22 cellular contexts compared by ENCODE assay signal in the genomic region with DNA sequence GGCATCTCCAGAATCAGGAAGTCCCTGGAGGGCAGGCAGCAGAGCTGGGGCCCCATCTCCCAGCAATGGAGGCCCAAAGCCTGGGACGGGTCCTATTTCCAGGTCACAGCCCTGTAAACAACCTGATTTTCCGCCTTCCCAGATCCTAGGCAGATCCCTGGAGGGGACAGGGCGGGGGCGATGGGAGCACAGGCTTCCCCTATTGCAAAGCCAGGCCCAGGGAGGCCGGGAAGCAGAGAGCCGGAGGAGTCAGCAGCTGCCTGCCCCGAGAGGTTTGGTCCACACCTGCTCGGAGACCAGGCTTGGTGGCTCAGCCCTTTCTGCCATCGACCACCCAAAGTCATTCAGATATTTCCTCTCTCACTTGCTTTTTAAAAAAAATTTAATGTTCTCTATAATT.
"Had no signal": no experiment of that assay in that cellular context is flagged by ENCODE, and none has a peak within 500 bp of the region (broad histone marks: within the 10 kb centered on the region; RNA-seq: fewer than 3 reads in every experiment).

No MANE protein-coding gene starts in this region.

- H3K4me1 Mint-ChIP-seq: activated B cell treated with CpG ODN at 0.5 μM for 24 hours, memory B cell, natural killer cell had no signal

- H3K9me3 ChIP-seq: body of pancreas had no signal

- H3K27ac ChIP-seq: body of pancreas had no signal

- H3K36me3 Mint-ChIP-seq: activated naive CD4-positive, alpha-beta T cell treated with anti-CD3 and anti-CD28 coated beads, Interleukin-2, amount 50 U/mL, for 72 hours; memory B cell; natural killer cell had no signal

- H3K4me3 Mint-ChIP-seq: activated B cell treated with CpG ODN at 0.5 μM for 24 hours; activated CD8-positive, alpha-beta T cell treated with anti-CD3 and anti-CD28 coated beads, Interleukin-2, amount 10 ng/mL, durations not matched to agents 7 days and 5 days; activated T-cell treated with anti-CD3 and anti-CD28 coated beads, Interleukin-2, amount 50 U/mL, for 72 hours; dendritic cell treated with granulocyte-macrophage colony-stimulating factor and Interleukin-4, amounts not matched to agents 40 ng/mL and 50 ng/mL, for 4 days; memory B cell; natural killer cell had no signal

- H3K27ac Mint-ChIP-seq: activated B cell treated with CpG ODN at 0.5 μM for 24 hours; activated CD8-positive, alpha-beta T cell treated with anti-CD3 and anti-CD28 coated beads, Interleukin-2, amount 10 ng/mL, durations not matched to agents 7 days and 5 days; activated naive CD4-positive, alpha-beta T cell treated with anti-CD3 and anti-CD28 coated beads, Interleukin-2, amount 50 U/mL, for 72 hours; activated T-cell treated with anti-CD3 and anti-CD28 coated beads, Interleukin-2, amount 50 U/mL, for 72 hours; dendritic cell treated with granulocyte-macrophage colony-stimulating factor and Interleukin-4, amounts not matched to agents 40 ng/mL and 50 ng/mL, for 4 days; memory B cell; natural killer cell had no signal

- H3K4me3 ChIP-seq: body of pancreas had no signal

- H3K9me3 Mint-ChIP-seq: activated B cell treated with CpG ODN at 0.5 μM for 24 hours; activated naive CD4-positive, alpha-beta T cell treated with anti-CD3 and anti-CD28 coated beads, Interleukin-2, amount 50 U/mL, for 72 hours; activated T-cell treated with anti-CD3 and anti-CD28 coated beads, Interleukin-2, amount 50 U/mL, for 72 hours; dendritic cell treated with granulocyte-macrophage colony-stimulating factor and Interleukin-4, amounts not matched to agents 40 ng/mL and 50 ng/mL, for 4 days; memory B cell; natural killer cell had no signal

- FAIRE-seq: small intestine had no signal

- ATAC-seq: activated CD8-positive, alpha-beta T cell treated with anti-CD3 and anti-CD28 coated beads, Interleukin-2, amount 10 ng/mL, durations not matched to agents 7 days and 5 days; activated naive CD4-positive, alpha-beta T cell treated with anti-CD3 and anti-CD28 coated beads, Interleukin-2, amount 50 U/mL, for 72 hours; activated T-cell treated with anti-CD3 and anti-CD28 coated beads, Interleukin-2, amount 50 U/mL, for 72 hours; body of pancreas; left lobe of liver; natural killer cell; right cardiac atrium had no signal

- H3K27me3 ChIP-seq: body of pancreas had no signal

- DNase-seq: activated B cell treated with CpG ODN at 0.5 μM for 24 hours; activated CD4-positive, alpha-beta T cell treated with anti-CD3 and anti-CD28 coated beads for 48 hours; activated CD8-positive, alpha-beta memory T cell treated with anti-CD3 and anti-CD28 coated beads, Interleukin-2, amount 50 U/mL, for 48 hours; activated CD8-positive, alpha-beta T cell treated with anti-CD3 and anti-CD28 coated beads, Interleukin-2, amount 10 ng/mL, durations not matched to agents 7 days and 5 days; activated gamma-delta T cell; activated T-cell treated with anti-CD3 and anti-CD28 coated beads, Interleukin-2, amount 50 U/mL, for 72 hours; body of pancreas; effector memory CD4-positive, alpha-beta T cell; foreskin fibroblast; head of caudate nucleus; natural killer cell; occipital lobe; small intestine; stimulated activated CD4-positive, alpha-beta T cell treated with anti-CD3 and anti-CD28 coated beads, Interleukin-4, amount 100 ng/mL, for 24 hours; stimulated activated naive CD4-positive, alpha-beta T cell; T-helper 2 cell; trophoblast cell had no signal
